Comparison of ENCODE assay signal across 26 cellular contexts in genomic region chr18:77077401-77077800, GRCh38. TPM values are rescaled to one million over a fixed set of nuclear protein-coding genes. Genes with fewer than 3 reads are reported as not detected.
DNase-seq lines count a peak whose midpoint lies in the region; ATAC-seq and TF ChIP-seq lines count a peak whose summit lies in the region.
"Had no signal": no experiment of that assay in that cellular context is flagged by ENCODE, and none has a peak within 500 bp of the region (broad histone marks: within the 10 kb centered on the region; RNA-seq: fewer than 3 reads in every experiment).

No MANE protein-coding gene starts in this region.

- peaks cover 19% of the 10 kb centered on the region for H3K36me3 ChIP-seq in CD4-positive, CD25-positive, alpha-beta regulatory T cell (ENCODE audit: control insufficient read depth, insufficient read depth, low read length)
- H3K36me3 ChIP-seq in CD4-positive, alpha-beta memory T cell (ENCODE audit: insufficient read depth, low read length): peaks cover 9% of the 10 kb centered on the region
- H3K36me3 ChIP-seq: Peyer's patch, sigmoid colon, upper lobe of right lung had no signal

- no peak for ATAC-seq in CD4-positive, CD25-positive, alpha-beta regulatory T cell (ENCODE audit: low read depth in 2 of 2)
- ATAC-seq in naive thymus-derived CD8-positive, alpha-beta T cell: no peak
- ATAC-seq: stimulated activated naive B cell treated with anti-CD40 and anti-IgM and Interleukin-4, amounts not matched to agents 10 μg/mL and 1 μg/mL and 100 μg/mL, for 72 hours; upper lobe of right lung had no signal

- H3K4me1 Mint-ChIP-seq in CD4-positive, CD25-positive, alpha-beta regulatory T cell: peaks cover 42 to 90% (median 64%) of the 10 kb centered on the region in 4 donors
- H3K4me1 Mint-ChIP-seq in CD4-positive, alpha-beta memory T cell: peaks cover 62 to 99% (median 84%) of the 10 kb centered on the region in 4 donors
- peaks cover 80% of the 10 kb centered on the region for H3K4me1 Mint-ChIP-seq in activated CD4-positive, alpha-beta memory T cell treated with anti-CD3 and anti-CD28 coated beads for 36 hours (ENCODE audit: low read depth)
- H3K4me1 Mint-ChIP-seq in naive thymus-derived CD8-positive, alpha-beta T cell: peaks cover 40 to 83% (median 79%) of the 10 kb centered on the region in 4 donors
- H3K4me1 Mint-ChIP-seq in type B pancreatic cell (ENCODE audit: unreplicated experiment): peaks cover 5% of the 10 kb centered on the region

- no peak for DNase-seq in CD4-positive, CD25-positive, alpha-beta regulatory T cell
- no peak for DNase-seq in CD4-positive, alpha-beta memory T cell
- DNase-seq in activated CD4-positive, alpha-beta memory T cell treated with anti-CD3 and anti-CD28 coated beads for 36 hours: no peak
- DNase-seq in naive thymus-derived CD8-positive, alpha-beta T cell: no peak
- no peak for DNase-seq in type B pancreatic cell (ENCODE audit: extremely low spot score, unreplicated experiment)
- DNase-seq in NOMO-1 treated with dmso at 0.1 percent for 144 hours (lab: John Stamatoyannopoulos, UW; ENCODE audit: unreplicated experiment): no peak
- DNase-seq in HUDEP-2 (lab: John Stamatoyannopoulos, UW; ENCODE audit: unreplicated experiment in 76 of 76): no peak
- no peak for DNase-seq in NCI-H1694 treated with DMSO at 0.1 percent for 48 hours (lab: John Stamatoyannopoulos, UW)
- DNase-seq: activated CD4-positive, alpha-beta T cell treated with anti-CD3 and anti-CD28 coated beads for 48 hours; Calu3; central memory CD4-positive, alpha-beta T cell; DMS79; GF-D8; NCI-H146; NCI-H446 treated with DMSO at 0.1 percent for 48 hours; NCI-H774; occipital lobe; Peyer's patch; SHP77; sigmoid colon; stimulated activated CD4-positive, alpha-beta T cell treated with anti-CD3 and anti-CD28 coated beads, Interleukin-15, amount 100 ng/mL, for 24 hours; stimulated activated naive B cell treated with anti-CD40 and anti-IgM and Interleukin-4, amounts not matched to agents 10 μg/mL and 1 μg/mL and 100 μg/mL, for 72 hours; upper lobe of right lung had no signal

- H3K36me3 Mint-ChIP-seq in CD4-positive, CD25-positive, alpha-beta regulatory T cell: peaks cover 16% of the 10 kb centered on the region
- peaks cover 21 to 38% of the 10 kb centered on the region in 2 donors for H3K36me3 Mint-ChIP-seq in CD4-positive, alpha-beta memory T cell
- peaks cover 10% of the 10 kb centered on the region for H3K36me3 Mint-ChIP-seq in activated CD4-positive, alpha-beta memory T cell treated with anti-CD3 and anti-CD28 coated beads for 36 hours
- peaks cover 0 to 26% (median 3%) of the 10 kb centered on the region in 3 donors for H3K36me3 Mint-ChIP-seq in naive thymus-derived CD8-positive, alpha-beta T cell
- H3K36me3 Mint-ChIP-seq in type B pancreatic cell: no peaks in the 10 kb centered on the region

- peaks cover 54% of the 10 kb centered on the region for H3K4me1 ChIP-seq in CD4-positive, CD25-positive, alpha-beta regulatory T cell (ENCODE audit: control insufficient read depth, insufficient read depth, low read length, poor library complexity, severe bottlenecking)
- H3K4me1 ChIP-seq in CD4-positive, alpha-beta memory T cell (ENCODE audit: insufficient read depth, low read length): peaks cover 81% of the 10 kb centered on the region

- peak overlapping the region in 1 of 4 donors; percentile 28 for H3K4me3 Mint-ChIP-seq in CD4-positive, CD25-positive, alpha-beta regulatory T cell
- H3K4me3 Mint-ChIP-seq in CD4-positive, alpha-beta memory T cell: peak overlapping the region in 2 of 8 donors; percentile 52 to 55
- no peak overlapping the region for H3K4me3 Mint-ChIP-seq in activated CD4-positive, alpha-beta memory T cell treated with anti-CD3 and anti-CD28 coated beads for 36 hours
- no peak overlapping the region for H3K4me3 Mint-ChIP-seq in naive thymus-derived CD8-positive, alpha-beta T cell
- no peak overlapping the region for H3K4me3 Mint-ChIP-seq in type B pancreatic cell
- H3K4me3 Mint-ChIP-seq: stimulated activated naive B cell treated with anti-CD40 and anti-IgM and Interleukin-4, amounts not matched to agents 10 μg/mL and 1 μg/mL and 100 μg/mL, for 72 hours; T-helper 2 cell treated with Interferon-gamma antibody and Interleukin-4, amounts not matched to agents 5 μg/mL and 100 μg/mL, for 36 hours had no signal

- H3K27ac ChIP-seq in CD4-positive, CD25-positive, alpha-beta regulatory T cell (ENCODE audit: insufficient read depth, low read length, poor library complexity, severe bottlenecking): no peak overlapping the region
- H3K27ac ChIP-seq in CD4-positive, alpha-beta memory T cell (ENCODE audit: low read depth, low read length): no peak overlapping the region
- H3K27ac ChIP-seq: GM23248, Peyer's patch, upper lobe of right lung had no signal

- no peak overlapping the region for H3K4me3 ChIP-seq in CD4-positive, CD25-positive, alpha-beta regulatory T cell (ENCODE audit: low read depth, low read length)
- no peak overlapping the region for H3K4me3 ChIP-seq in CD4-positive, alpha-beta memory T cell (ENCODE audit: low read length in 2 of 2)
- H3K4me3 ChIP-seq: BLaER1 treated with 17β-estradiol and CSF1 and Interleukin-3, amounts not matched to agents 10 nM and 100 nM; GM23248; Peyer's patch; sigmoid colon; upper lobe of right lung had no signal

- intact Hi-C loops in CD4-positive, alpha-beta memory T cell (cut with micrococcal nuclease): no loop called here
- intact Hi-C loops in activated CD4-positive, alpha-beta memory T cell treated with anti-CD3 and anti-CD28 coated beads for 36 hours (cut with micrococcal nuclease): no loop called here

- H3K27me3 Mint-ChIP-seq in CD4-positive, CD25-positive, alpha-beta regulatory T cell: no peaks in the 10 kb centered on the region
- H3K27me3 Mint-ChIP-seq in CD4-positive, alpha-beta memory T cell: no peaks in the 10 kb centered on the region
- no peaks in the 10 kb centered on the region for H3K27me3 Mint-ChIP-seq in activated CD4-positive, alpha-beta memory T cell treated with anti-CD3 and anti-CD28 coated beads for 36 hours
- H3K27me3 Mint-ChIP-seq in naive thymus-derived CD8-positive, alpha-beta T cell: no peaks in the 10 kb centered on the region
- H3K27me3 Mint-ChIP-seq in type B pancreatic cell: no peaks in the 10 kb centered on the region
- H3K27me3 Mint-ChIP-seq: stimulated activated naive B cell treated with anti-CD40 and anti-IgM and Interleukin-4, amounts not matched to agents 10 μg/mL and 1 μg/mL and 100 μg/mL, for 72 hours had no signal

- H3K27ac Mint-ChIP-seq in CD4-positive, CD25-positive, alpha-beta regulatory T cell: peak overlapping the region; percentile 20 to 71 (median 56)
- peak overlapping the region; percentile 75 to 97 (median 84) for H3K27ac Mint-ChIP-seq in CD4-positive, alpha-beta memory T cell
- peak overlapping the region; percentile 39 for H3K27ac Mint-ChIP-seq in activated CD4-positive, alpha-beta memory T cell treated with anti-CD3 and anti-CD28 coated beads for 36 hours
- H3K27ac Mint-ChIP-seq in naive thymus-derived CD8-positive, alpha-beta T cell: peak overlapping the region in 6 of 10 donors; percentile 47 to 87 (median 74)
- H3K27ac Mint-ChIP-seq in type B pancreatic cell: no peak overlapping the region
- H3K27ac Mint-ChIP-seq: stimulated activated naive B cell treated with anti-CD40 and anti-IgM and Interleukin-4, amounts not matched to agents 10 μg/mL and 1 μg/mL and 100 μg/mL, for 72 hours; T-helper 2 cell treated with Interferon-gamma antibody and Interleukin-4, amounts not matched to agents 5 μg/mL and 100 μg/mL, for 36 hours had no signal

- no peak for TF ChIP-seq CTCF in type B pancreatic cell (conservative IDR thresholded peaks at IDR 0.05)

- no peaks in the 10 kb centered on the region for H3K9me3 ChIP-seq in CD4-positive, CD25-positive, alpha-beta regulatory T cell (ENCODE audit: control insufficient read depth in 2 of 2, low read length in 2 of 2)
- no peaks in the 10 kb centered on the region for H3K9me3 ChIP-seq in CD4-positive, alpha-beta memory T cell (ENCODE audit: control insufficient read depth in 1 of 2, low read length in 2 of 2)
- H3K9me3 ChIP-seq: Peyer's patch, sigmoid colon, upper lobe of right lung had no signal

- H3K9me3 Mint-ChIP-seq in CD4-positive, CD25-positive, alpha-beta regulatory T cell: peaks cover 0 to 1% (median 0%) of the 10 kb centered on the region in 7 donors
- H3K9me3 Mint-ChIP-seq in CD4-positive, alpha-beta memory T cell: no peaks in the 10 kb centered on the region
- no peaks in the 10 kb centered on the region for H3K9me3 Mint-ChIP-seq in activated CD4-positive, alpha-beta memory T cell treated with anti-CD3 and anti-CD28 coated beads for 36 hours
- H3K9me3 Mint-ChIP-seq in naive thymus-derived CD8-positive, alpha-beta T cell: no peaks in the 10 kb centered on the region
- H3K9me3 Mint-ChIP-seq in type B pancreatic cell: peaks cover 3% of the 10 kb centered on the region
- H3K9me3 Mint-ChIP-seq: T-helper 2 cell treated with Interferon-gamma antibody and Interleukin-4, amounts not matched to agents 5 μg/mL and 100 μg/mL, for 36 hours had no signal

- POLR2A ChIA-PET in CD4-positive, alpha-beta memory T cell (lab: Charles Lee; ENCODE audit: partially characterized antibody): interaction anchor here (1.3 kb wide), 1 partner anchor 10 kb away, joined by 7 read pairs; no protein-coding TSS in a partner anchor
- POLR2A ChIA-PET in activated CD4-positive, alpha-beta memory T cell treated with anti-CD3 and anti-CD28 coated beads for 36 hours (lab: Charles Lee): no interaction called here
- POLR2A ChIA-PET in naive thymus-derived CD8-positive, alpha-beta T cell (lab: Charles Lee): no interaction called here

- CTCF ChIA-PET in CD4-positive, alpha-beta memory T cell (lab: Charles Lee; ENCODE audit: partially characterized antibody): no interaction called here
- CTCF ChIA-PET in activated CD4-positive, alpha-beta memory T cell treated with anti-CD3 and anti-CD28 coated beads for 36 hours (lab: Charles Lee): interaction anchor here (0.7 kb wide), 1 partner anchor 23 kb away, joined by 4 read pairs; no protein-coding TSS in a partner anchor

- no peaks in the 10 kb centered on the region for H3K27me3 ChIP-seq in CD4-positive, CD25-positive, alpha-beta regulatory T cell (ENCODE audit: control insufficient read depth, insufficient read depth, low read length)
- H3K27me3 ChIP-seq in CD4-positive, alpha-beta memory T cell (ENCODE audit: insufficient read depth, low read length): no peaks in the 10 kb centered on the region
- H3K27me3 ChIP-seq: BLaER1 treated with 17β-estradiol and CSF1 and Interleukin-3, amounts not matched to agents 10 nM and 100 nM; Peyer's patch; sigmoid colon; upper lobe of right lung had no signal

RNA-seq across cellular contexts. Expression of gene MBP, which starts 55.2 kb away (rescaled TPM):
- total RNA-seq in CD4-positive, CD25-positive, alpha-beta regulatory T cell: 172 TPM
- polyA plus RNA-seq in CD4-positive, CD25-positive, alpha-beta regulatory T cell: 100 to 1,000 TPM; 134 to 145 (median 141) TPM
- total RNA-seq in CD4-positive, alpha-beta memory T cell: 100 to 1,000 TPM; 179 to 187 TPM
- 100 to 1,000 TPM in 1 of 2 donors, 10 to 100 TPM in 1; 92.2 to 119 TPM for polyA plus RNA-seq in CD4-positive, alpha-beta memory T cell
- total RNA-seq in activated CD4-positive, alpha-beta memory T cell treated with anti-CD3 and anti-CD28 coated beads for 36 hours: 10 to 100 TPM; 38.9 to 40.4 TPM
- total RNA-seq in naive thymus-derived CD8-positive, alpha-beta T cell: 100 to 1,000 TPM in 1 of 2 experiments, 10 to 100 TPM in 1; 99.9 to 108 TPM
- 100 to 1,000 TPM in 2 of 3 donors, 10 to 100 TPM in 1; 89.2 to 148 (median 105) TPM for polyA plus RNA-seq in naive thymus-derived CD8-positive, alpha-beta T cell
- total RNA-seq in type B pancreatic cell (ENCODE audit: low replicate concordance): 14.5 and 34.0 TPM in 2 replicates
